ENCODE assay signal across 8 cellular contexts in the genomic region with DNA sequence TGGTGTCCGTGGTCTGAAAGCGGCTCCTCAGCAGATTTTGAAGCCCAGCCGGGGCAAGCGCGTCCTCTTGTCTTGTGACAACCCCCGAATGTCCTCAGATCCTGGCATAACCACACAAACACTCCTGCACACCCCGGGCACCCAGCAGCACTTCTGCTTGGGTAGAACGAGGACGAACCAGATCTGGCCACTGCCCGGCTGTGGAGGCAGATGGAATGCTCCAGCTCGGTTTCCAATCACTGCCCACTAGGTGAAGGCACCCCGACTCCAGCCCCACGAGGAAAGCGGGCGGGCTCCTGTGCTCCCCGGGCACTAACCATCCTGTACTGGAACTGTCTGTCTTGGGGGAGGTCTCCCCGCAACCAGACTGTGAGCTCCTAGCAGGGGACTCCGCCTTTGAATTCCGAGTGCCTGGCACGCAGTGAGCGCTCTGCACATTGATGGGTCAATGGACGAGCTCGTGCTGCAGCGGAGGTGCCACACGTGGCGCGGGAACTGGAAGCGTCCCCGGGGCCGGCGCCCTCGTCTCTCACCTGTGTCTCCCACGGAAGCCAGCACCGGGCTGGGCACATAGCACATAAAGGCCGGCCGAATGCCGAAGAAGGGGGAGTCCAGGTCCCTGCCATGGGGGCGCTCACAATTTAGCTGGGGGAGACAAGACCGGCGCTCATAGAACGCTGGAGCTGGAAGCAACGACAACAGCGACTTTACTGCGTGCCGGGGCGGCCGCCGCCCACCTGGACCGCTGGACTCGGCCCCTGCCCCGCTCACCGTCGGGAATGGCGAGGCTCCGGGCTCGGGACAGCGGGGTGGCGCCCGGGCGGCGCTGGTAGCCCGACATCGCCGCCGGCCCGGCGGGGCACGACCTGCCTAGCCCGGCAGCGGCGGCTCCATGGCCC. TPM values are rescaled to one million over a fixed set of nuclear protein-coding genes. Genes with fewer than 3 reads are reported as not detected.
DNase-seq lines count a peak whose midpoint lies in the region; ATAC-seq and TF ChIP-seq lines count a peak whose summit lies in the region.

No MANE protein-coding gene starts in this region.

- TF ChIP-seq CTCF in epithelial cell of esophagus (IDR thresholded peaks at IDR 0.05; ENCODE audit: insufficient read depth, low read depth, low read length, missing control alignments) (no peak), tibial artery (IDR thresholded peaks at IDR 0.05) (no peak)

- peaks cover 14% of the 10 kb centered on the region; the same call in 1 of the 2 replicates for H4K20me1 ChIP-seq in Karpas-422 (ENCODE audit: insufficient read depth, low read depth, low read length)

- H3K36me3 ChIP-seq in Karpas-422 (ENCODE audit: insufficient read depth, low read length) (peaks cover 32% of the 10 kb centered on the region; the same call in 1 of the 2 replicates), muscle layer of duodenum (ENCODE audit: control insufficient read depth in 1 of 2, insufficient read depth in 2 of 2, low read length in 2 of 2) (peaks cover 22 to 46% of the 10 kb centered on the region in 2 donors), tibial artery (peaks cover 38 to 55% (median 48%) of the 10 kb centered on the region in 3 donors)

- peak; percentile 22 for ATAC-seq in GM21717 (IDR thresholded peaks at IDR 0.05; ENCODE audit: unreplicated experiment)

- H3K27me3 ChIP-seq in Karpas-422 (ENCODE audit: low read length) (no peaks in the 10 kb centered on the region), muscle layer of duodenum (ENCODE audit: low read depth, low read length) (no peaks in the 10 kb centered on the region), tibial artery (no peaks in the 10 kb centered on the region)

- intact Hi-C loops in tibial artery (cut with DNase I; ENCODE audit: low total_unique reads) = no loop called here

- peak; percentile 72 for DNase-seq in GM03348 (ENCODE audit: low spot score)
- peak; percentile 74 for DNase-seq in Karpas-422
- DNase-seq in activated CD4-positive, alpha-beta T cell treated with anti-CD3 and anti-CD28 coated beads, Interleukin-2, amount 50 U/mL, for 48 hours = peak; percentile 48 to 55
- DNase-seq in epithelial cell of esophagus (ENCODE audit: low read depth) = peak; percentile 47
- DNase-seq in tibial artery = no peak
- no peak for DNase-seq in H4 (ENCODE audit: low spot score)

- no peaks in the 10 kb centered on the region for H3K9me3 ChIP-seq in Karpas-422 (ENCODE audit: low read length)
- no peaks in the 10 kb centered on the region for H3K9me3 ChIP-seq in muscle layer of duodenum (ENCODE audit: control insufficient read depth in 1 of 2, low read length in 2 of 2)
- no peaks in the 10 kb centered on the region for H3K9me3 ChIP-seq in tibial artery

- H3K4me3 ChIP-seq in Karpas-422 (ENCODE audit: low read length) (peak overlapping the region; percentile 80), epithelial cell of esophagus (ENCODE audit: low read length) (peak overlapping the region; percentile 77), muscle layer of duodenum (ENCODE audit: low read depth in 1 of 2, low read length in 2 of 2) (peak overlapping the region; percentile 70 to 99), tibial artery (peak overlapping the region; percentile 69 to 84)

- H3K27ac ChIP-seq in Karpas-422 (ENCODE audit: low read length) (peak overlapping the region; percentile 69), muscle layer of duodenum (ENCODE audit: low read length) (no peak overlapping the region), tibial artery (peak overlapping the region; percentile 79 to 87)

- peaks cover 29% of the 10 kb centered on the region for H3K4me1 ChIP-seq in Karpas-422 (ENCODE audit: low read length)
- peaks cover 8 to 29% of the 10 kb centered on the region in 2 donors for H3K4me1 ChIP-seq in muscle layer of duodenum (ENCODE audit: control insufficient read depth in 1 of 2, insufficient read depth in 2 of 2, low read length in 2 of 2)
- H3K4me1 ChIP-seq in tibial artery = peaks cover 0 to 29% (median 24%) of the 10 kb centered on the region in 4 donors

- peak overlapping the region; percentile 94 for H3K9ac ChIP-seq in Karpas-422 (ENCODE audit: low read length)

- H3K79me2 ChIP-seq in Karpas-422 (ENCODE audit: low read length) = peaks cover 59% of the 10 kb centered on the region

- peak overlapping the region; percentile 63 for H3K4me2 ChIP-seq in Karpas-422 (ENCODE audit: low read depth, low read length, poor library complexity, severe bottlenecking)

- no peaks in the 10 kb centered on the region for H3K9me2 ChIP-seq in Karpas-422 (replicated peaks; ENCODE audit: insufficient read depth, low read length)

- no peak overlapping the region for H2AFZ ChIP-seq in Karpas-422 (ENCODE audit: low read length)

RNA-seq across cellular contexts. Expression of gene ENTR1, which starts 0.6 kb away (rescaled TPM):
- 65.5 and 116 TPM in 2 replicates for total RNA-seq in Karpas-422 (2014; rRNA removed; shearing (Covaris generic); ENCODE audit: low replicate concordance)
- 36.5 and 51.3 TPM in 2 replicates for total RNA-seq in H4 (2014; rRNA removed; shearing (Covaris generic))

RNA-seq across cellular contexts. Expression of gene PMPCA, which starts 0.7 kb away (rescaled TPM):
- total RNA-seq in Karpas-422 (2014; rRNA removed; shearing (Covaris generic); ENCODE audit: low replicate concordance) = 20.9 and 55.8 TPM in 2 replicates
- total RNA-seq in H4 (2014; rRNA removed; shearing (Covaris generic)) = 44.4 and 64.2 TPM in 2 replicates

RNA-seq across cellular contexts. Expression of gene SNAPC4, which starts 9.8 kb away (rescaled TPM):
- 3.7 and 9.6 TPM in 2 replicates for total RNA-seq in Karpas-422 (2014; rRNA removed; shearing (Covaris generic); ENCODE audit: low replicate concordance)
- total RNA-seq in H4 (2014; rRNA removed; shearing (Covaris generic)) = 2.8 and 5.6 TPM in 2 replicates

RNA-seq across cellular contexts. Expression of gene INPP5E, which starts 29.8 kb away (rescaled TPM):
- total RNA-seq in Karpas-422 (2014; rRNA removed; shearing (Covaris generic); ENCODE audit: low replicate concordance) = 8.0 and 10.4 TPM in 2 replicates
- total RNA-seq in H4 (2014; rRNA removed; shearing (Covaris generic)) = 2.4 and 3.9 TPM in 2 replicates

RNA-seq across cellular contexts. Expression of gene CARD9, which starts 36.3 kb away (rescaled TPM):
- total RNA-seq in Karpas-422 (2014; rRNA removed; shearing (Covaris generic); ENCODE audit: low replicate concordance) = 1.3 and 2.9 TPM in 2 replicates
- 0.17 and 0.18 TPM in 2 replicates for total RNA-seq in H4 (2014; rRNA removed; shearing (Covaris generic))

Comparison
In these comparisons a context has a peak if more than half of its experiments do, and no peak if none do; other contexts are left out.
1. DNase-seq: peak in GM03348 (single experiment), Karpas-422 (single experiment), activated CD4-positive, alpha-beta T cell treated with anti-CD3 and anti-CD28 coated beads, Interleukin-2, amount 50 U/mL, for 48 hours (2 of 2) and epithelial cell of esophagus (single experiment); none in tibial artery (0 of 2) and H4 (single experiment).
2. Peak in every context shown above with its lines, with median percentiles within 50 percentile points of each other: H3K4me3 ChIP-seq.